Comparison of ENCODE assay signal across 17 cellular contexts in genomic region chr10:73627300-73627699, GRCh38. TPM values are rescaled to one million over a fixed set of nuclear protein-coding genes. Genes with fewer than 3 reads are reported as not detected.
DNase-seq lines count a peak whose midpoint lies in the region; TF ChIP-seq lines count a peak whose summit lies in the region.
"Had no signal": no experiment of that assay in that cellular context is flagged by ENCODE, and none has a peak within 500 bp of the region (broad histone marks: within the 10 kb centered on the region; RNA-seq: fewer than 3 reads in every experiment).

No MANE protein-coding gene starts in this region.

- no peak for DNase-seq in activated CD4-positive, alpha-beta T cell treated with anti-CD3 and anti-CD28 coated beads, Interleukin-2, amount 10 ng/mL, durations not matched to agents 7 days and 5 days
- no peak for DNase-seq in activated CD4-positive, alpha-beta T cell treated with anti-CD3 and anti-CD28 coated beads for 1 hour
- DNase-seq in HFFc6 (no peak), osteocyte (ENCODE audit: extremely low spot score, unreplicated experiment) (no peak), SIG-M5 (lab: John Stamatoyannopoulos, UW) (no peak), H7 (no peak), NCI-H510A (lab: John Stamatoyannopoulos, UW) (no peak)
- DNase-seq: DMS153, hippocampal formation, NCI-H510A treated with DMSO at 0.1 percent for 48 hours, T1000, testis had no signal

- H3K9me3 Mint-ChIP-seq in activated CD4-positive, alpha-beta T cell treated with anti-CD3 and anti-CD28 coated beads, Interleukin-2, amount 10 ng/mL, durations not matched to agents 7 days and 5 days: no peaks in the 10 kb centered on the region
- H3K9me3 Mint-ChIP-seq in HFFc6 (no peaks in the 10 kb centered on the region), osteocyte (ENCODE audit: unreplicated experiment) (no peaks in the 10 kb centered on the region)
- no peaks in the 10 kb centered on the region for H3K9me3 Mint-ChIP-seq in activated naive CD8-positive, alpha-beta T cell (ENCODE audit: low read depth)

- peaks cover 20% of the 10 kb centered on the region for H3K4me1 Mint-ChIP-seq in activated CD4-positive, alpha-beta T cell treated with anti-CD3 and anti-CD28 coated beads, Interleukin-2, amount 10 ng/mL, durations not matched to agents 7 days and 5 days
- H3K4me1 Mint-ChIP-seq in HFFc6 (ENCODE audit: low read depth): peaks cover 15% of the 10 kb centered on the region
- peaks cover 22% of the 10 kb centered on the region for H3K4me1 Mint-ChIP-seq in activated naive CD8-positive, alpha-beta T cell (ENCODE audit: low read depth)
- peaks cover 17% of the 10 kb centered on the region for H3K4me1 Mint-ChIP-seq in osteocyte (ENCODE audit: unreplicated experiment)

- H3K36me3 Mint-ChIP-seq in activated CD4-positive, alpha-beta T cell treated with anti-CD3 and anti-CD28 coated beads, Interleukin-2, amount 10 ng/mL, durations not matched to agents 7 days and 5 days (ENCODE audit: low read depth): peaks cover 3% of the 10 kb centered on the region
- H3K36me3 Mint-ChIP-seq in HFFc6 (ENCODE audit: low read depth) (peaks cover 8% of the 10 kb centered on the region), osteocyte (ENCODE audit: unreplicated experiment) (no peaks in the 10 kb centered on the region)
- no peaks in the 10 kb centered on the region for H3K36me3 Mint-ChIP-seq in activated naive CD8-positive, alpha-beta T cell

- no peak overlapping the region for H3K4me3 ChIP-seq in H7 (ENCODE audit: insufficient read depth, low read depth, low read length)

- peak overlapping the region; percentile 94 for H3K4me3 Mint-ChIP-seq in activated CD4-positive, alpha-beta T cell treated with anti-CD3 and anti-CD28 coated beads, Interleukin-2, amount 10 ng/mL, durations not matched to agents 7 days and 5 days
- H3K4me3 Mint-ChIP-seq in HFFc6 (peak overlapping the region; percentile 51), osteocyte (ENCODE audit: unreplicated experiment) (peak overlapping the region; percentile 95)
- peak overlapping the region; percentile 96 for H3K4me3 Mint-ChIP-seq in activated naive CD8-positive, alpha-beta T cell

- CTCF ChIA-PET in activated CD4-positive, alpha-beta T cell treated with anti-CD3 and anti-CD28 coated beads, Interleukin-2, amount 10 ng/mL, durations not matched to agents 7 days and 5 days (lab: Charles Lee): interaction anchor here (0.6 to 0.9 kb wide), 3 partner anchors 8 to 1015 kb away, joined by 3 to 5 read pairs (median 3); no protein-coding TSS in a partner anchor

- TF ChIP-seq CTCF in HFFc6 (IDR thresholded peaks at IDR 0.05) (no peak), osteocyte (IDR thresholded peaks at IDR 0.05) (no peak)

- peak overlapping the region; percentile 48 for H3K27ac Mint-ChIP-seq in activated CD4-positive, alpha-beta T cell treated with anti-CD3 and anti-CD28 coated beads, Interleukin-2, amount 10 ng/mL, durations not matched to agents 7 days and 5 days
- H3K27ac Mint-ChIP-seq in HFFc6 (peak overlapping the region; percentile 36; the same call in 1 of the 2 replicates), osteocyte (ENCODE audit: unreplicated experiment) (no peak overlapping the region)
- H3K27ac Mint-ChIP-seq in activated naive CD8-positive, alpha-beta T cell: no peak overlapping the region

- H3K27me3 Mint-ChIP-seq in activated CD4-positive, alpha-beta T cell treated with anti-CD3 and anti-CD28 coated beads, Interleukin-2, amount 10 ng/mL, durations not matched to agents 7 days and 5 days: no peaks in the 10 kb centered on the region
- H3K27me3 Mint-ChIP-seq in HFFc6 (ENCODE audit: insufficient read depth) (peaks cover 1% of the 10 kb centered on the region), osteocyte (ENCODE audit: unreplicated experiment) (no peaks in the 10 kb centered on the region)
- H3K27me3 Mint-ChIP-seq in activated naive CD8-positive, alpha-beta T cell: no peaks in the 10 kb centered on the region

- H3K36me3 ChIP-seq in H7 (replicated peaks; ENCODE audit: control insufficient read depth, insufficient read depth, low read length): no peaks in the 10 kb centered on the region
- H3K36me3 ChIP-seq: neutrophil had no signal

- POLR2A ChIA-PET in activated CD4-positive, alpha-beta T cell treated with anti-CD3 and anti-CD28 coated beads, Interleukin-2, amount 10 ng/mL, durations not matched to agents 7 days and 5 days (lab: Charles Lee): no interaction called here

- no peaks in the 10 kb centered on the region for H3K27me3 ChIP-seq in H7 (ENCODE audit: control insufficient read depth, insufficient read depth, low read length)
- H3K27me3 ChIP-seq: neutrophil, testis had no signal

RNA-seq across cellular contexts. Expression of gene MYOZ1, which starts 14.0 kb away (rescaled TPM):
- not detected for total RNA-seq in activated CD4-positive, alpha-beta T cell treated with anti-CD3 and anti-CD28 coated beads, Interleukin-2, amount 10 ng/mL, durations not matched to agents 7 days and 5 days
- 1 to 10 TPM in 3 of 6 experiments, under 1 TPM in 3; 0.41 to 2.5 (median 0.90) TPM for total RNA-seq in HFFc6 (2021; fragmentation: NEBNext Ultra II Directional; extraction: Animal tissue kit (Norgen Biotek cat#: 25700))
- 0.59 and 0.78 TPM in 2 replicates for total RNA-seq in osteocyte
- total RNA-seq in H7 (2014; rRNA removed; shearing (Covaris generic)): 2.0 and 2.8 TPM in 2 replicates
- total RNA-seq: dermis microvascular lymphatic vessel endothelial cell, left lobe of liver, RPMI7951 had no signal

RNA-seq across cellular contexts. Expression of gene SYNPO2L, which starts 28.5 kb away (rescaled TPM):
- total RNA-seq in activated CD4-positive, alpha-beta T cell treated with anti-CD3 and anti-CD28 coated beads, Interleukin-2, amount 10 ng/mL, durations not matched to agents 7 days and 5 days: not detected
- 1 to 10 TPM; 1.5 to 3.3 (median 1.6) TPM for total RNA-seq in HFFc6 (2021; fragmentation: NEBNext Ultra II Directional; extraction: Animal tissue kit (Norgen Biotek cat#: 25700))
- not detected in 2 replicates for total RNA-seq in osteocyte
- 0.11 TPM in 1 of 2 replicates, not detected in the other for total RNA-seq in H7 (2014; rRNA removed; shearing (Covaris generic))
- total RNA-seq: dermis microvascular lymphatic vessel endothelial cell, left lobe of liver, RPMI7951 had no signal

RNA-seq across cellular contexts. Expression of gene USP54, which starts 36.2 kb away (rescaled TPM):
- total RNA-seq in activated CD4-positive, alpha-beta T cell treated with anti-CD3 and anti-CD28 coated beads, Interleukin-2, amount 10 ng/mL, durations not matched to agents 7 days and 5 days: 1 to 10 TPM; 2.6 to 2.7 TPM
- total RNA-seq in HFFc6 (2021; fragmentation: NEBNext Ultra II Directional; extraction: Animal tissue kit (Norgen Biotek cat#: 25700)): 10 to 100 TPM in 5 of 6 experiments, 1 to 10 TPM in 1; 9.1 to 12.9 (median 10.7) TPM
- total RNA-seq in osteocyte: 9.4 and 11.2 TPM in 2 replicates
- 25.0 and 28.4 TPM in 2 replicates for total RNA-seq in H7 (2014; rRNA removed; shearing (Covaris generic))

Comparison
In these comparisons a context has a peak if more than half of its experiments do, and no peak if none do; other contexts are left out.
1. H3K27ac Mint-ChIP-seq: peak in activated CD4-positive, alpha-beta T cell treated with anti-CD3 and anti-CD28 coated beads, Interleukin-2, amount 10 ng/mL, durations not matched to agents 7 days and 5 days (single experiment) and HFFc6 (single experiment); none in activated naive CD8-positive, alpha-beta T cell (single experiment) and osteocyte (single experiment).
2. Peak in every context shown above with its lines, with median percentiles within 50 percentile points of each other: H3K4me3 Mint-ChIP-seq.